7 cellular contexts compared by ENCODE assay signal in genomic region chr12:12784911-12785814, GRCh38. TPM values are rescaled to one million over a fixed set of nuclear protein-coding genes. Genes with fewer than 3 reads are reported as not detected.
DNase-seq lines count a peak whose midpoint lies in the region; ATAC-seq and TF ChIP-seq lines count a peak whose summit lies in the region.

Gene APOLD1 (plus strand): TSS chr12:12785659. CDS start chr12:12785692, 33 bp downstream.

- peak within 1 kb of the TSS; percentile 86 for H3K4me3 Mint-ChIP-seq in activated naive CD8-positive, alpha-beta T cell treated with anti-CD3 and anti-CD28 coated beads for 36 hours

- no peak for TF ChIP-seq RAD21 in IMR-90 (IDR thresholded peaks at IDR 0.05; ENCODE audit: low read length)

- TF ChIP-seq CTCF in IMR-90 (conservative IDR thresholded peaks at IDR 0.05; ENCODE audit: low read depth, low read length) (no peak), left ventricle myocardium inferior (IDR thresholded peaks at IDR 0.05; ENCODE audit: borderline replicate concordance) (no peak), gastrocnemius medialis (IDR thresholded peaks at IDR 0.05 in 4 of 5, conservative IDR thresholded peaks at IDR 0.05 in 1 of 5) (no peak)

- peak within 1 kb of the TSS; percentile 83 for H2BK120ac ChIP-seq in IMR-90 (ENCODE audit: low read depth, low read length)

- H3K9me3 Mint-ChIP-seq in activated naive CD8-positive, alpha-beta T cell treated with anti-CD3 and anti-CD28 coated beads for 36 hours = no peaks in the 10 kb centered on the region

- DNase-seq in IMR-90 (no peak), left ventricle myocardium inferior (peak; percentile 43), gastrocnemius medialis (peak; percentile 38 to 51), SW 1271 (lab: John Stamatoyannopoulos, UW) (no peak)
- no peak for DNase-seq in activated naive CD8-positive, alpha-beta T cell treated with anti-CD3 and anti-CD28 coated beads for 36 hours

- CTCF ChIA-PET in IMR-90 (lab: Yijun Ruan, JAX) = no interaction called here

- BruUV-seq in IMR-90 (replicated peaks; lab: Mats Ljungman, UMichigan) = no TSS peak

- in situ Hi-C loops in IMR-90 (cut with MboI; ENCODE audit: low sequenced_read_pairs) = no loop called here
- in situ Hi-C loops in gastrocnemius medialis (cut with MboI; ENCODE audit: low sequenced_read_pairs in 4 of 4) = loop anchor here in 1 of 4 donors (25.0 kb wide), 1 partner anchor 202 kb away; no protein-coding TSS in a partner anchor

- H2BK20ac ChIP-seq in IMR-90 (ENCODE audit: low read depth, low read length) = peak within 1 kb of the TSS; percentile 44; the same call in 1 of the 2 replicates

- H3K56ac ChIP-seq in IMR-90 (ENCODE audit: extremely low read depth, insufficient read depth, low read length) = peak within 1 kb of the TSS; percentile 27; the same call in 1 of the 2 replicates

- peak within 1 kb of the TSS; percentile 77 for H2BK5ac ChIP-seq in IMR-90 (ENCODE audit: low read depth, low read length, poor library complexity, severe bottlenecking)

- 79% methylated on average over 9 of the region's 14 CpGs; no CpG with 5 or more reads in 1 of the 2 experiments for WGBS in IMR-90 (ENCODE audit: extremely low coverage in 2 of 2, insufficient read length in 1 of 2), 2 experiments

- peak within 1 kb of the TSS; percentile 82 for H2AK5ac ChIP-seq in IMR-90 (ENCODE audit: low read depth, low read length)

- no peaks in the 10 kb centered on the region for H3K27me3 Mint-ChIP-seq in activated naive CD8-positive, alpha-beta T cell treated with anti-CD3 and anti-CD28 coated beads for 36 hours

- H3K4me1 ChIP-seq in IMR-90 (ENCODE audit: control insufficient read depth, insufficient read depth, low read length) = peaks cover 13% of the 10 kb centered on the region
- peaks cover 51% of the 10 kb centered on the region for H3K4me1 ChIP-seq in left ventricle myocardium inferior
- peaks cover 9 to 22% of the 10 kb centered on the region in 2 donors for H3K4me1 ChIP-seq in gastrocnemius medialis

- peak within 1 kb of the TSS; percentile 53 for H3K4me3 ChIP-seq in IMR-90 (ENCODE audit: insufficient read depth, low read depth, low read length)
- H3K4me3 ChIP-seq in left ventricle myocardium inferior = peak within 1 kb of the TSS; percentile 82
- peak within 1 kb of the TSS; percentile 70 to 87 (median 80) for H3K4me3 ChIP-seq in gastrocnemius medialis

- H3K14ac ChIP-seq in IMR-90 (replicated peaks; ENCODE audit: low read depth, low read length) = peak within 1 kb of the TSS; percentile 92

- H3K9me1 ChIP-seq in IMR-90 (ENCODE audit: insufficient read depth, low read length) = peaks cover 11% of the 10 kb centered on the region; the same call in 1 of the 2 replicates

- peak within 1 kb of the TSS; percentile 89 to 99 for H4K8ac ChIP-seq in IMR-90 (ENCODE audit: low read depth in 2 of 2, low read length in 2 of 2)

- H3K79me1 ChIP-seq in IMR-90 (ENCODE audit: low read depth in 1 of 2, low read length in 2 of 2) = peaks cover 13 to 39% of the 10 kb centered on the region in 2 experiments

- peak within 1 kb of the TSS; percentile 79 for H3K4ac ChIP-seq in IMR-90 (ENCODE audit: low read depth, low read length)

- H3K27ac ChIP-seq in IMR-90 (ENCODE audit: insufficient read depth, low read length) (no peak within 1 kb of the TSS), left ventricle myocardium inferior (replicated peaks) (peak within 1 kb of the TSS; percentile 98), gastrocnemius medialis (peak within 1 kb of the TSS; percentile 87 to 94 (median 92))

- peak within 1 kb of the TSS; percentile 79 for H3K4me2 ChIP-seq in IMR-90 (ENCODE audit: low read depth, low read length)

- H3K9ac ChIP-seq in IMR-90 (ENCODE audit: low read depth, low read length) = peak within 1 kb of the TSS; percentile 74

- POLR2A ChIA-PET in IMR-90 (lab: Charles Lee; ENCODE audit: unreplicated experiment) = no interaction called here

- peak within 1 kb of the TSS; percentile 99 for H2AFZ ChIP-seq in IMR-90 (replicated peaks; ENCODE audit: low read length, poor library complexity)

- dilution Hi-C loops in IMR-90 (cut with HindIII; ENCODE audit: low sequenced_read_pairs, unreplicated experiment) = no loop called here

- peak within 1 kb of the TSS; percentile 67; the same call in 2 of the 3 replicates for H2BK15ac ChIP-seq in IMR-90 (ENCODE audit: low read depth, low read length)

- peak within 1 kb of the TSS; percentile 84 for H3K27ac Mint-ChIP-seq in activated naive CD8-positive, alpha-beta T cell treated with anti-CD3 and anti-CD28 coated beads for 36 hours

- no peaks in the 10 kb centered on the region for H3K9me3 ChIP-seq in IMR-90 (ENCODE audit: control insufficient read depth, insufficient read depth, low read length)
- no peaks in the 10 kb centered on the region for H3K9me3 ChIP-seq in left ventricle myocardium inferior (replicated peaks)
- no peaks in the 10 kb centered on the region for H3K9me3 ChIP-seq in gastrocnemius medialis

- H3K23ac ChIP-seq in IMR-90 (ENCODE audit: low read depth, low read length) = peak within 1 kb of the TSS; percentile 80

- peak within 1 kb of the TSS; percentile 98 for H2AK9ac ChIP-seq in IMR-90 (replicated peaks; ENCODE audit: low read depth, low read length, poor library complexity)

- TF ChIP-seq POLR2A in IMR-90 (IDR thresholded peaks at IDR 0.05; ENCODE audit: low read depth, low read length) = no peak
- TF ChIP-seq POLR2A in gastrocnemius medialis (IDR thresholded peaks at IDR 0.05) = peak; percentile 67 to 89

- no peaks in the 10 kb centered on the region for H4K20me1 ChIP-seq in IMR-90 (ENCODE audit: insufficient read depth, low read length)

- peak within 1 kb of the TSS; percentile 66; the same call in 1 of the 2 replicates for H4K5ac ChIP-seq in IMR-90 (ENCODE audit: low read depth, low read length)

- intact Hi-C loops in IMR-90 (cut with micrococcal nuclease) = loop anchor here (5.0 to 10.0 kb wide), 5 partner anchors 52 to 437 kb away; no protein-coding TSS in a partner anchor
- intact Hi-C loops in left ventricle myocardium inferior (cut with micrococcal nuclease) = no loop called here
- intact Hi-C loops in gastrocnemius medialis (cut with DNase I; ENCODE audit: low total_unique reads) = loop anchor here (5.0 to 10.0 kb wide), 2 partner anchors 68 to 200 kb away; partner anchors contain the start of gene CDKN1B

- H3K36me3 Mint-ChIP-seq in activated naive CD8-positive, alpha-beta T cell treated with anti-CD3 and anti-CD28 coated beads for 36 hours = peaks cover 4% of the 10 kb centered on the region

- peak within 1 kb of the TSS; percentile 61 for H4K91ac ChIP-seq in IMR-90 (ENCODE audit: insufficient read depth, low read depth, low read length)

- H3K4me1 Mint-ChIP-seq in activated naive CD8-positive, alpha-beta T cell treated with anti-CD3 and anti-CD28 coated beads for 36 hours = peaks cover 30% of the 10 kb centered on the region

- H3K27me3 ChIP-seq in IMR-90 (ENCODE audit: control insufficient read depth, insufficient read depth, low read length) (no peaks in the 10 kb centered on the region), left ventricle myocardium inferior (ENCODE audit: low read depth) (no peaks in the 10 kb centered on the region), gastrocnemius medialis (no peaks in the 10 kb centered on the region)

- no peak for ATAC-seq in IMR-90 (ENCODE audit: low read depth)
- peak; percentile 34 to 53 for ATAC-seq in gastrocnemius medialis
- ATAC-seq in HG02610 (IDR thresholded peaks at IDR 0.05; ENCODE audit: unreplicated experiment) = no peak
- no peak for ATAC-seq in HG02852 (IDR thresholded peaks at IDR 0.05; ENCODE audit: unreplicated experiment)

- H3K18ac ChIP-seq in IMR-90 (ENCODE audit: low read depth, low read length) = peak within 1 kb of the TSS; percentile 47; the same call in 1 of the 2 replicates

- H3K36me3 ChIP-seq in IMR-90 (ENCODE audit: control insufficient read depth, insufficient read depth, low read length) (no peaks in the 10 kb centered on the region), left ventricle myocardium inferior (no peaks in the 10 kb centered on the region), gastrocnemius medialis (no peaks in the 10 kb centered on the region)

TF ChIP-seq in IMR-90, 13 proteins besides CTCF, POLR2A, EP300 and RAD21 (continues in another document):
- TF ChIP-seq CHD1 (IDR thresholded peaks at IDR 0.05; ENCODE audit: low read depth, low read length) (no peak), BHLHE40 (IDR thresholded peaks at IDR 0.05; ENCODE audit: low read depth, low read length) (no peak), CEBPB (IDR thresholded peaks at IDR 0.05; ENCODE audit: low read depth, low read length) (no peak), RFX5 (IDR thresholded peaks at IDR 0.05; ENCODE audit: low read depth, low read length) (no peak), MXI1 (IDR thresholded peaks at IDR 0.05; ENCODE audit: borderline replicate concordance, low read depth, low read length) (no peak), RCOR1 (IDR thresholded peaks at IDR 0.05; ENCODE audit: insufficient replicate concordance, low read length) (no peak), FOS (IDR thresholded peaks at IDR 0.05; ENCODE audit: low read depth, low read length) (no peak), SMC3 (IDR thresholded peaks at IDR 0.05; ENCODE audit: low read depth, low read length) (no peak), MAFK (IDR thresholded peaks at IDR 0.05; ENCODE audit: low read depth, low read length) (no peak), MAZ (IDR thresholded peaks at IDR 0.05; ENCODE audit: borderline replicate concordance, low read depth, low read length) (no peak), USF2 (IDR thresholded peaks at IDR 0.05; ENCODE audit: low read depth, low read length) (no peak)

RNA-seq across cellular contexts. Expression of gene APOLD1, which starts in this region (rescaled TPM):
- 4.2 and 4.5 TPM in 2 replicates for total RNA-seq in IMR-90 (2012; rRNA removed)
- 2.3 and 2.4 TPM in 2 replicates for polyA plus RNA-seq in IMR-90 (2012; rRNA removed)
- 1.0 and 1.5 TPM in 2 replicates for polyA plus RNA-seq in IMR-90 (2012; cell fraction: cytosol; rRNA removed)
- polyA plus RNA-seq in IMR-90 (2012; cell fraction: nucleus; rRNA removed; ENCODE audit: low replicate concordance) = 4.5 and 10.6 TPM in 2 replicates
- 1 to 10 TPM; 2.3 to 3.1 TPM for total RNA-seq in activated naive CD8-positive, alpha-beta T cell treated with anti-CD3 and anti-CD28 coated beads for 36 hours
- 22.0 TPM for total RNA-seq in left ventricle myocardium inferior
- 10 to 100 TPM; 25.8 to 73.7 (median 67.7) TPM for total RNA-seq in gastrocnemius medialis

Comparison
In these comparisons a context has a peak if more than half of its experiments do, and no peak if none do; other contexts are left out.
1. ATAC-seq: peak in gastrocnemius medialis (2 of 2); none in IMR-90 (single experiment), HG02610 (single experiment) and HG02852 (single experiment).
2. DNase-seq: peak in left ventricle myocardium inferior (single experiment) and gastrocnemius medialis (2 of 2); none in IMR-90 (single experiment), activated naive CD8-positive, alpha-beta T cell treated with anti-CD3 and anti-CD28 coated beads for 36 hours (single experiment) and SW 1271 (0 of 2).
3. Peak in every context shown above with its lines, with median percentiles within 50 percentile points of each other: H3K4me3 ChIP-seq.